Comparison of ENCODE assay signal across 31 cellular contexts in genomic region chr22:48474881-48475280, GRCh38.
"Had no signal": no experiment of that assay in that cellular context is flagged by ENCODE, and none has a peak within 500 bp of the region (broad histone marks: within the 10 kb centered on the region; RNA-seq: fewer than 3 reads in every experiment).

No MANE protein-coding gene starts in this region.

- ATAC-seq: foreskin keratinocyte; left lung; mucosa of descending colon; natural killer cell treated with Interleukin-12 subunit alpha and Interleukin-12 subunit beta and Interleukin-15 and Interleukin-18, amount 100 ng/mL, for 72 hours; right lobe of liver; stimulated activated naive B cell treated with anti-CD40 and anti-IgM and Interleukin-4, amounts not matched to agents 10 μg/mL and 1 μg/mL and 100 μg/mL, for 72 hours had no signal

- H3K27me3 ChIP-seq: brain microvascular endothelial cell, foreskin keratinocyte, ovary, right lobe of liver had no signal

- H3K36me3 ChIP-seq: brain microvascular endothelial cell, esophagus muscularis mucosa, heart left ventricle, left lung, ovary, right lobe of liver, stomach, tibial artery had no signal

- H3K4me3 ChIP-seq: esophagus muscularis mucosa, heart left ventricle, left lung, lung, mucosa of descending colon, ovary, right lobe of liver, skin epidermis, stomach, tibial artery had no signal

- H3K4me1 ChIP-seq: esophagus muscularis mucosa, foreskin keratinocyte, left lung, right lobe of liver, stomach, tibial artery had no signal

- DNase-seq: activated CD4-positive, alpha-beta T cell treated with anti-CD3 and anti-CD28 coated beads for 4 hours; activated CD4-positive, alpha-beta T cell treated with anti-CD3 and anti-CD28 coated beads, Interleukin-2, amount 50 U/mL, for 48 hours; activated CD8-positive, alpha-beta memory T cell treated with anti-CD3 and anti-CD28 coated beads for 24 hours; activated gamma-delta T cell; activated naive CD4-positive, alpha-beta T cell treated with anti-CD3 and anti-CD28 coated beads, Interleukin-2, amount 10 ng/mL, durations not matched to agents 7 days and 5 days; activated naive CD8-positive, alpha-beta T cell treated with anti-CD3 and anti-CD28 coated beads, Interleukin-2, amount 10 ng/mL, durations not matched to agents 7 days and 5 days; brain microvascular endothelial cell; caudate nucleus; foreskin keratinocyte; heart left ventricle; hypothalamus; immature natural killer cell; kidney glomerular epithelial cell; mesendoderm; mucosa of descending colon; ovary; right lobe of liver; stimulated activated CD4-positive, alpha-beta T cell treated with anti-CD3 and anti-CD28 coated beads, Interleukin-1b, Interleukin-23, amount 100 ng/mL, for 48 hours; stimulated activated CD4-positive, alpha-beta T cell treated with anti-CD3 and anti-CD28 coated beads, Interleukin-4, amount 100 ng/mL, for 4 hours; stimulated activated CD8-positive, alpha-beta memory T cell treated with anti-CD3 and anti-CD28 coated beads, Interleukin-4, amount 100 ng/mL, for 48 hours; stimulated activated naive B cell treated with anti-CD40 and anti-IgM and Interleukin-4, amounts not matched to agents 10 μg/mL and 1 μg/mL and 100 μg/mL, for 72 hours; stomach; SW 1271; T-helper 9 cell had no signal

- H3K27ac ChIP-seq: brain microvascular endothelial cell, esophagus muscularis mucosa, foreskin keratinocyte, heart left ventricle, left lung, ovary, right lobe of liver, skin epidermis, stomach, tibial artery, VCaP had no signal

- H3K9me3 ChIP-seq: esophagus muscularis mucosa, heart left ventricle, left lung, mucosa of descending colon, ovary, right lobe of liver, stomach, tibial artery had no signal
